In the genomic region with DNA sequence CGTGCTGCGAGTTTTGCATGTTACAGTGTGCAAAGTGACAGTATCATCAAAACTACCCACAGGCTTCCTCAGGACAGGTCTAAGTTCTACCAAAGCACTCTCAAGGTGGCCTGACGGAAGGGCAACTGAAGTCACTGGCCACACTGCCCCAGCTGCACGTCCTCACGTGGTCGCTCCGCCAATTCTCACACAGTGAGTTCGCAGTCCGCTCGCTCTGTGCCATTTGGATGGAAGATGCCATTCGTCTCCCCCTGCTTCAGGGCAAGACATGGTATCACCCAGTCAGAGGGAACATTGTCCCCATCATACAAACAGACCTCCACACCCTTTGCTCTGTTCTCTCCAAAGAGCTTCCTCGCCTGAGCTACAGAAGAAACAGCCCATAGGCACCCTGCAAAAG, we compare ENCODE assay signal across 1 cellular context.
TF ChIP-seq lines count a peak whose summit lies in the region.

No MANE protein-coding gene starts in this region.

TF ChIP-seq in GM23338, 12 proteins besides CTCF, POLR2A, EP300 and RAD21 (continued from another document):
- TF ChIP-seq, protein P1, sequence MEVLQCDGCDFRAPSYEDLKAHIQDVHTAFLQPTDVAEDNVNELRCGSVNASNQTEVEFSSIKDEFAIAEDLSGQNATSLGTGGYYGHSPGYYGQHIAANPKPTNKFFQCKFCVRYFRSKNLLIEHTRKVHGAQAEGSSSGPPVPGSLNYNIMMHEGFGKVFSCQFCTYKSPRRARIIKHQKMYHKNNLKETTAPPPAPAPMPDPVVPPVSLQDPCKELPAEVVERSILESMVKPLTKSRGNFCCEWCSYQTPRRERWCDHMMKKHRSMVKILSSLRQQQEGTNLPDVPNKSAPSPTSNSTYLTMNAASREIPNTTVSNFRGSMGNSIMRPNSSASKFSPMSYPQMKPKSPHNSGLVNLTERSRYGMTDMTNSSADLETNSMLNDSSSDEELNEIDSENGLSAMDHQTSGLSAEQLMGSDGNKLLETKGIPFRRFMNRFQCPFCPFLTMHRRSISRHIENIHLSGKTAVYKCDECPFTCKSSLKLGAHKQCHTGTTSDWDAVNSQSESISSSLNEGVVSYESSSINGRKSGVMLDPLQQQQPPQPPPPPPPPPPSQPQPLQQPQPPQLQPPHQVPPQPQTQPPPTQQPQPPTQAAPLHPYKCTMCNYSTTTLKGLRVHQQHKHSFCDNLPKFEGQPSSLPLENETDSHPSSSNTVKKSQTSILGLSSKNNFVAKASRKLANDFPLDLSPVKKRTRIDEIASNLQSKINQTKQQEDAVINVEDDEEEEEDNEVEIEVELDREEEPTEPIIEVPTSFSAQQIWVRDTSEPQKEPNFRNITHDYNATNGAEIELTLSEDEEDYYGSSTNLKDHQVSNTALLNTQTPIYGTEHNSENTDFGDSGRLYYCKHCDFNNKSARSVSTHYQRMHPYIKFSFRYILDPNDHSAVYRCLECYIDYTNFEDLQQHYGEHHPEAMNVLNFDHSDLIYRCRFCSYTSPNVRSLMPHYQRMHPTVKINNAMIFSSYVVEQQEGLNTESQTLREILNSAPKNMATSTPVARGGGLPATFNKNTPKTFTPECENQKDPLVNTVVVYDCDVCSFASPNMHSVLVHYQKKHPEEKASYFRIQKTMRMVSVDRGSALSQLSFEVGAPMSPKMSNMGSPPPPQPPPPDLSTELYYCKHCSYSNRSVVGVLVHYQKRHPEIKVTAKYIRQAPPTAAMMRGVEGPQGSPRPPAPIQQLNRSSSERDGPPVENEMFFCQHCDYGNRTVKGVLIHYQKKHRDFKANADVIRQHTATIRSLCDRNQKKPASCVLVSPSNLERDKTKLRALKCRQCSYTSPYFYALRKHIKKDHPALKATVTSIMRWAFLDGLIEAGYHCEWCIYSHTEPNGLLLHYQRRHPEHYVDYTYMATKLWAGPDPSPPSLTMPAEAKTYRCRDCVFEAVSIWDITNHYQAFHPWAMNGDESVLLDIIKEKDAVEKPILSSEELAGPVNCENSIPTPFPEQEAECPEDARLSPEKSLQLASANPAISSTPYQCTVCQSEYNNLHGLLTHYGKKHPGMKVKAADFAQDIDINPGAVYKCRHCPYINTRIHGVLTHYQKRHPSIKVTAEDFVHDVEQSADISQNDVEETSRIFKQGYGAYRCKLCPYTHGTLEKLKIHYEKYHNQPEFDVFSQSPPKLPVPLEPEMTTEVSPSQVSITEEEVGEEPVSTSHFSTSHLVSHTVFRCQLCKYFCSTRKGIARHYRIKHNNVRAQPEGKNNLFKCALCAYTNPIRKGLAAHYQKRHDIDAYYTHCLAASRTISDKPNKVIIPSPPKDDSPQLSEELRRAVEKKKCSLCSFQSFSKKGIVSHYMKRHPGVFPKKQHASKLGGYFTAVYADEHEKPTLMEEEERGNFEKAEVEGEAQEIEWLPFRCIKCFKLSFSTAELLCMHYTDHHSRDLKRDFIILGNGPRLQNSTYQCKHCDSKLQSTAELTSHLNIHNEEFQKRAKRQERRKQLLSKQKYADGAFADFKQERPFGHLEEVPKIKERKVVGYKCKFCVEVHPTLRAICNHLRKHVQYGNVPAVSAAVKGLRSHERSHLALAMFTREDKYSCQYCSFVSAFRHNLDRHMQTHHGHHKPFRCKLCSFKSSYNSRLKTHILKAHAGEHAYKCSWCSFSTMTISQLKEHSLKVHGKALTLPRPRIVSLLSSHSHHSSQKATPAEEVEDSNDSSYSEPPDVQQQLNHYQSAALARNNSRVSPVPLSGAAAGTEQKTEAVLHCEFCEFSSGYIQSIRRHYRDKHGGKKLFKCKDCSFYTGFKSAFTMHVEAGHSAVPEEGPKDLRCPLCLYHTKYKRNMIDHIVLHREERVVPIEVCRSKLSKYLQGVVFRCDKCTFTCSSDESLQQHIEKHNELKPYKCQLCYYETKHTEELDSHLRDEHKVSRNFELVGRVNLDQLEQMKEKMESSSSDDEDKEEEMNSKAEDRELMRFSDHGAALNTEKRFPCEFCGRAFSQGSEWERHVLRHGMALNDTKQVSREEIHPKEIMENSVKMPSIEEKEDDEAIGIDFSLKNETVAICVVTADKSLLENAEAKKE (CRISPR knock-in tag; IDR thresholded peaks at IDR 0.05), result no peak
- TF ChIP-seq ZNF331 (CRISPR knock-in tag; IDR thresholded peaks at IDR 0.05; ENCODE audit: low read depth) (no peak), STAT1 (IDR thresholded peaks at IDR 0.05; ENCODE audit: unreplicated experiment) (no peak), REST (IDR thresholded peaks at IDR 0.05; ENCODE audit: unreplicated experiment) (no peak), POLR2AphosphoS5 (IDR thresholded peaks at IDR 0.05; ENCODE audit: low read depth) (no peak)
